In the genomic region with DNA sequence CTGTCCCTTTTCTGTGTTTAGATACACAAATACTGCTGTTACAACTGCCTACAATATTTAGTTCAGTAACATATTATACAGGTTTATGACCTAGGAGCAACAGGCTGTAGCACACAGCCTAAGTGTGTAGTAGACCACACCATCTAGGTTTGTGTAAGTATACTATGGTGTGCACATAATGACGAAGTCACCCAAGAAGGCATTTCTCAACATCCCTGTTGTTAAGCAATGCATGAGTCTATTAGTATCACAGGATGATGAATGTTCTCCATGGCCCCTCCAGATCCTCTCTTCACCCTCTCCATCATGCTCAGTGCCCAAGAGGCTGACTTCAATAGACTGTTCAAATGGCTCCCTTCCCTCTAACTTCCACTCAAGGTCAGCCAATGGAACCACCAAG, we compare ENCODE assay signal across 31 cellular contexts. TPM values are rescaled to one million over a fixed set of nuclear protein-coding genes. Genes with fewer than 3 reads are reported as not detected.
A peak's percentile ranks its signal among the peaks of the same experiment; 100 is the strongest.
DNase-seq lines count a peak whose midpoint lies in the region; ATAC-seq and TF ChIP-seq lines count a peak whose summit lies in the region.
"Had no signal": no experiment of that assay in that cellular context is flagged by ENCODE, and none has a peak within 500 bp of the region (broad histone marks: within the 10 kb centered on the region; RNA-seq: fewer than 3 reads in every experiment).

No MANE protein-coding gene starts in this region.

- H3K79me2 ChIP-seq in GM23248 (ENCODE audit: insufficient read depth), result no peaks in the 10 kb centered on the region

- TF ChIP-seq CTCF in foreskin fibroblast (IDR thresholded peaks at IDR 0.05; ENCODE audit: low read depth, low read length), result no peak

- no peak overlapping the region for H3K27ac ChIP-seq in GM23248
- H3K27ac ChIP-seq: foreskin keratinocyte, thoracic aorta had no signal

- ATAC-seq in GM18861 (IDR thresholded peaks at IDR 0.05; ENCODE audit: unreplicated experiment), result no peak
- ATAC-seq in GM19324 (IDR thresholded peaks at IDR 0.05; ENCODE audit: low FRiP score, unreplicated experiment), result no peak
- ATAC-seq: foreskin keratinocyte, heart right ventricle, left cardiac atrium had no signal

- no peak overlapping the region for H3K4me3 Mint-ChIP-seq in activated naive CD4-positive, alpha-beta T cell treated with anti-CD3 and anti-CD28 coated beads for 36 hours
- H3K4me3 Mint-ChIP-seq: activated naive CD4-positive, alpha-beta T cell treated with anti-CD3 and anti-CD28 coated beads, Interleukin-2, amount 50 U/mL, for 24 hours had no signal

- peaks cover 32% of the 10 kb centered on the region for H3K4me1 Mint-ChIP-seq in activated naive CD4-positive, alpha-beta T cell treated with anti-CD3 and anti-CD28 coated beads for 36 hours (ENCODE audit: low read depth)
- H3K4me1 Mint-ChIP-seq: activated naive CD4-positive, alpha-beta T cell treated with anti-CD3 and anti-CD28 coated beads, Interleukin-2, amount 50 U/mL, for 24 hours had no signal

- H3K36me3 ChIP-seq in GM23248 (ENCODE audit: low read depth), result no peaks in the 10 kb centered on the region
- H3K36me3 ChIP-seq: HAP-1, heart right ventricle, thoracic aorta had no signal

- no peak overlapping the region for H3K9ac ChIP-seq in GM23248

- peak; percentile 89 to 96 for DNase-seq in AML-193 (lab: John Stamatoyannopoulos, UW)
- DNase-seq in GM23248, result peak; percentile 27
- DNase-seq in SIG-M5 treated with dmso at 0.1 percent for 504 hours (lab: John Stamatoyannopoulos, UW; ENCODE audit: unreplicated experiment), result peak; percentile 92
- peak; percentile 14 to 22 for DNase-seq in foreskin fibroblast
- DNase-seq in kidney tubule cell (ENCODE audit: low spot score), result no peak
- no peak for DNase-seq in activated naive CD4-positive, alpha-beta T cell treated with anti-CD3 and anti-CD28 coated beads for 36 hours
- DNase-seq: activated CD4-positive, alpha-beta T cell treated with anti-CD3 and anti-CD28 coated beads for 48 hours; COR-L47; foreskin keratinocyte; heart right ventricle; left cardiac atrium; mesenchymal stem cell; NCI-H2081; NCI-H345; nucleus accumbens; SHP77 treated with DMSO at 0.1 percent for 48 hours; stimulated activated CD4-positive, alpha-beta T cell treated with anti-CD3 and anti-CD28 coated beads, Interleukin-2, amount 100 ng/mL, for 48 hours; stimulated activated naive CD4-positive, alpha-beta T cell treated with Interleukin-2 at 50 U/mL for 16 hours; T-helper 2 cell had no signal

- no peaks in the 10 kb centered on the region for H3F3A ChIP-seq in GM23248 (ENCODE audit: insufficient read depth)

- no peak overlapping the region for H2AFZ ChIP-seq in GM23248

- CTCF ChIA-PET in activated naive CD4-positive, alpha-beta T cell treated with anti-CD3 and anti-CD28 coated beads for 36 hours (lab: Charles Lee), result interaction anchor here (0.6 kb wide), 1 partner anchor 90 kb away, joined by 3 read pairs; no protein-coding TSS in a partner anchor

- intact Hi-C loops in activated naive CD4-positive, alpha-beta T cell treated with anti-CD3 and anti-CD28 coated beads for 36 hours (cut with micrococcal nuclease), result no loop called here

- H3K27ac Mint-ChIP-seq in activated naive CD4-positive, alpha-beta T cell treated with anti-CD3 and anti-CD28 coated beads for 36 hours, result no peak overlapping the region
- H3K27ac Mint-ChIP-seq: activated naive CD4-positive, alpha-beta T cell treated with anti-CD3 and anti-CD28 coated beads, Interleukin-2, amount 50 U/mL, for 24 hours had no signal

- peaks cover 3% of the 10 kb centered on the region for H3K27me3 Mint-ChIP-seq in activated naive CD4-positive, alpha-beta T cell treated with anti-CD3 and anti-CD28 coated beads for 36 hours (ENCODE audit: low read depth)
- H3K27me3 Mint-ChIP-seq: activated naive CD4-positive, alpha-beta T cell treated with anti-CD3 and anti-CD28 coated beads, Interleukin-2, amount 50 U/mL, for 24 hours had no signal

- no peaks in the 10 kb centered on the region for H3K9me3 ChIP-seq in GM23248 (ENCODE audit: low read depth)
- H3K9me3 ChIP-seq: HAP-1, heart right ventricle, thoracic aorta had no signal

- peaks cover 6% of the 10 kb centered on the region; the same call in 1 of the 2 replicates for H3K27me3 ChIP-seq in GM23248 (replicated peaks; ENCODE audit: insufficient read depth)
- H3K27me3 ChIP-seq: heart right ventricle had no signal

- H3K4me2 ChIP-seq in GM23248 (ENCODE audit: unreplicated experiment), result no peak overlapping the region

- H3K9me2 ChIP-seq in GM23248 (ENCODE audit: insufficient read depth), result no peaks in the 10 kb centered on the region

- WGBS in GM23248 (ENCODE audit: low coverage in 1 of 2, low lambda C conversion rate in 2 of 2, missing lambda C conversion rate in 2 of 2), 2 experiments, result 38 to 45% methylated on average over 1 of the region's 1 CpG

- no peaks in the 10 kb centered on the region for H3K4me1 ChIP-seq in GM23248 (ENCODE audit: insufficient read depth)
- H3K4me1 ChIP-seq: foreskin keratinocyte, HAP-1 had no signal

- no peaks in the 10 kb centered on the region for H4K20me1 ChIP-seq in GM23248 (ENCODE audit: insufficient read depth)

- H3K36me3 Mint-ChIP-seq in activated naive CD4-positive, alpha-beta T cell treated with anti-CD3 and anti-CD28 coated beads for 36 hours (ENCODE audit: low read depth), result no peaks in the 10 kb centered on the region
- H3K36me3 Mint-ChIP-seq: activated naive CD4-positive, alpha-beta T cell treated with anti-CD3 and anti-CD28 coated beads, Interleukin-2, amount 50 U/mL, for 24 hours had no signal

- in situ Hi-C loops in GM23248 (cut with MboI), result no loop called here

- no peaks in the 10 kb centered on the region for H3K9me3 Mint-ChIP-seq in activated naive CD4-positive, alpha-beta T cell treated with anti-CD3 and anti-CD28 coated beads for 36 hours
- H3K9me3 Mint-ChIP-seq: activated naive CD4-positive, alpha-beta T cell treated with anti-CD3 and anti-CD28 coated beads, Interleukin-2, amount 50 U/mL, for 24 hours had no signal

- no peak overlapping the region for H3K4me3 ChIP-seq in GM23248
- no peak overlapping the region for H3K4me3 ChIP-seq in foreskin fibroblast (ENCODE audit: low read depth in 1 of 2, low read length in 2 of 2)
- H3K4me3 ChIP-seq: HAP-1, heart right ventricle, thoracic aorta had no signal

RNA-seq across cellular contexts. Expression of a gene that starts 14.6 kb away (rescaled TPM):
- total RNA-seq in GM23248 (2014; rRNA removed; shearing (Covaris generic)), result 34.0 and 39.4 TPM in 2 replicates
- 185 and 193 TPM in 2 replicates for polyA plus RNA-seq in GM23248 (2016; fragmentation: Nextera tagmentation; extraction: Ambion mirVana)
- 10 to 100 TPM; 60.0 to 73.3 TPM for total RNA-seq in activated naive CD4-positive, alpha-beta T cell treated with anti-CD3 and anti-CD28 coated beads for 36 hours

RNA-seq across cellular contexts. Expression of a gene that starts 40.7 kb away (rescaled TPM):
- not detected in 2 replicates for total RNA-seq in GM23248 (2014; rRNA removed; shearing (Covaris generic))
- not detected in 2 replicates for polyA plus RNA-seq in GM23248 (2016; fragmentation: Nextera tagmentation; extraction: Ambion mirVana)
- not detected for total RNA-seq in activated naive CD4-positive, alpha-beta T cell treated with anti-CD3 and anti-CD28 coated beads for 36 hours
- total RNA-seq: A673, astrocyte, dermis microvascular lymphatic vessel endothelial cell, endothelial cell of umbilical vein, foreskin keratinocyte, left cardiac atrium, myocyte, renal cortical epithelial cell, thoracic aorta had no signal
- polyA plus RNA-seq: BJ, endothelial cell of umbilical vein, foreskin keratinocyte, heart right ventricle had no signal

Comparison
In these comparisons a context has a peak if more than half of its experiments do, and no peak if none do; other contexts are left out.
1. DNase-seq: peak in AML-193 (2 of 2), GM23248 (single experiment), SIG-M5 treated with dmso at 0.1 percent for 504 hours (single experiment) and foreskin fibroblast (2 of 2); none in kidney tubule cell (single experiment) and activated naive CD4-positive, alpha-beta T cell treated with anti-CD3 and anti-CD28 coated beads for 36 hours (single experiment).